In the genomic region with DNA sequence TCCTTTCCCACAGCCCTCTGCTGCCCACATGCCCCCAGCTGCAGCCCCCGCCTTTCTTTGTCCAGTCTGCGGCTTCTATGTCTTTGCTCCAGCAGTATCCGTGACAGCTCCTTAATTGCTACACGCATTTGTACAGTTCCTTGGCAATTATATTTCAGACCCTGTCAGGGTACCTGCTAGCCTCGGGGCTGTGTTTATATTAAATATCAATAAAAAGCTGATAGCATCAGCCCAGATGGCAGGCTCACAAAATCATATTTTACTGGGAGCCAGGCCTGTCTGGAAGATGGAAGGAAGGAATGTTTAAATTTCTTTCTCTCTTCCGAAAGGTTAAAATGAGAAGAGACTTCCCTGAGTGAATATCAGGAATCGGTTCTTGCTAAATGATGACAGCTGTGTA, we compare ENCODE assay signal across 30 cellular contexts.
"Had no signal": no experiment of that assay in that cellular context is flagged by ENCODE, and none has a peak within 500 bp of the region (broad histone marks: within the 10 kb centered on the region; RNA-seq: fewer than 3 reads in every experiment).

No MANE protein-coding gene starts in this region.

- H3K27me3 ChIP-seq: ascending aorta, brain microvascular endothelial cell, dorsolateral prefrontal cortex, heart left ventricle had no signal

- H3K36me3 ChIP-seq: ascending aorta, brain microvascular endothelial cell, heart left ventricle had no signal

- H3K27ac Mint-ChIP-seq: activated CD4-positive, alpha-beta T cell treated with anti-CD3 and anti-CD28 coated beads, Interleukin-2, amount 10 ng/mL, durations not matched to agents 7 days and 5 days; activated CD8-positive, alpha-beta memory T cell treated with anti-CD3 and anti-CD28 coated beads, Interleukin-2, amount 10 ng/mL, durations not matched to agents 7 days and 5 days; activated CD8-positive, alpha-beta T cell treated with anti-CD3 and anti-CD28 coated beads for 36 hours; activated naive CD4-positive, alpha-beta T cell treated with anti-CD3 and anti-CD28 coated beads, Interleukin-2, amount 10 ng/mL, durations not matched to agents 7 days and 5 days; activated naive CD4-positive, alpha-beta T cell treated with anti-CD3 and anti-CD28 coated beads, Interleukin-2, amount 50 U/mL, for 72 hours; activated naive CD8-positive, alpha-beta T cell treated with anti-CD3 and anti-CD28 coated beads, Interleukin-2, amount 10 ng/mL, durations not matched to agents 7 days and 5 days; activated T-cell treated with anti-CD3 and anti-CD28 coated beads, Interleukin-2, amount 50 U/mL, for 24 hours; activated T-cell treated with anti-CD3 and anti-CD28 coated beads, Interleukin-2, amount 50 U/mL, for 72 hours; dendritic cell treated with granulocyte-macrophage colony-stimulating factor and Interleukin-4, amounts not matched to agents 40 ng/mL and 50 ng/mL, for 4 days; endodermal cell; T-helper 17 cell; T-helper 2 cell treated with Interferon-gamma antibody and Interleukin-4, amounts not matched to agents 5 μg/mL and 100 μg/mL, for 36 hours; WTC11 had no signal

- H3K36me3 Mint-ChIP-seq: activated CD8-positive, alpha-beta memory T cell treated with anti-CD3 and anti-CD28 coated beads, Interleukin-2, amount 10 ng/mL, durations not matched to agents 7 days and 5 days; activated naive CD4-positive, alpha-beta T cell treated with anti-CD3 and anti-CD28 coated beads, Interleukin-2, amount 10 ng/mL, durations not matched to agents 7 days and 5 days; activated naive CD8-positive, alpha-beta T cell treated with anti-CD3 and anti-CD28 coated beads, Interleukin-2, amount 10 ng/mL, durations not matched to agents 7 days and 5 days; WTC11 had no signal

- H3K4me3 Mint-ChIP-seq: activated CD4-positive, alpha-beta T cell treated with anti-CD3 and anti-CD28 coated beads, Interleukin-2, amount 10 ng/mL, durations not matched to agents 7 days and 5 days; activated CD8-positive, alpha-beta memory T cell treated with anti-CD3 and anti-CD28 coated beads, Interleukin-2, amount 10 ng/mL, durations not matched to agents 7 days and 5 days; activated CD8-positive, alpha-beta T cell treated with anti-CD3 and anti-CD28 coated beads for 36 hours; activated naive CD4-positive, alpha-beta T cell treated with anti-CD3 and anti-CD28 coated beads, Interleukin-2, amount 10 ng/mL, durations not matched to agents 7 days and 5 days; activated naive CD8-positive, alpha-beta T cell treated with anti-CD3 and anti-CD28 coated beads, Interleukin-2, amount 10 ng/mL, durations not matched to agents 7 days and 5 days; activated T-cell treated with anti-CD3 and anti-CD28 coated beads, Interleukin-2, amount 50 U/mL, for 24 hours; activated T-cell treated with anti-CD3 and anti-CD28 coated beads, Interleukin-2, amount 50 U/mL, for 72 hours; central memory CD8-positive, alpha-beta T cell; dendritic cell treated with granulocyte-macrophage colony-stimulating factor and Interleukin-4, amounts not matched to agents 40 ng/mL and 50 ng/mL, for 4 days; endodermal cell; T-helper 17 cell; T-helper 2 cell treated with Interferon-gamma antibody and Interleukin-4, amounts not matched to agents 5 μg/mL and 100 μg/mL, for 36 hours; WTC11 had no signal

- H3K9me3 Mint-ChIP-seq: activated CD4-positive, alpha-beta T cell treated with anti-CD3 and anti-CD28 coated beads, Interleukin-2, amount 10 ng/mL, durations not matched to agents 7 days and 5 days; activated CD8-positive, alpha-beta T cell treated with anti-CD3 and anti-CD28 coated beads for 36 hours; activated naive CD8-positive, alpha-beta T cell treated with anti-CD3 and anti-CD28 coated beads, Interleukin-2, amount 10 ng/mL, durations not matched to agents 7 days and 5 days; activated T-cell treated with anti-CD3 and anti-CD28 coated beads, Interleukin-2, amount 50 U/mL, for 24 hours; dendritic cell treated with granulocyte-macrophage colony-stimulating factor and Interleukin-4, amounts not matched to agents 40 ng/mL and 50 ng/mL, for 4 days; endodermal cell; T-helper 2 cell treated with Interferon-gamma antibody and Interleukin-4, amounts not matched to agents 5 μg/mL and 100 μg/mL, for 36 hours; WTC11 had no signal

- H3K27ac ChIP-seq: ascending aorta, brain microvascular endothelial cell, coronary artery, dorsolateral prefrontal cortex, heart left ventricle had no signal

- DNase-seq: activated CD4-positive, alpha-beta T cell treated with anti-CD3 and anti-CD28 coated beads for 1 hour; activated CD4-positive, alpha-beta T cell treated with anti-CD3 and anti-CD28 coated beads for 4 hours; activated CD4-positive, alpha-beta T cell treated with anti-CD3 and anti-CD28 coated beads, Interleukin-2, amount 10 ng/mL, durations not matched to agents 7 days and 5 days; activated CD4-positive, alpha-beta T cell treated with anti-CD3 and anti-CD28 coated beads, Interleukin-2, amount 50 U/mL, for 4 hours; activated CD8-positive, alpha-beta memory T cell treated with anti-CD3 and anti-CD28 coated beads, Interleukin-2, amount 10 ng/mL, durations not matched to agents 7 days and 5 days; activated CD8-positive, alpha-beta memory T cell treated with anti-CD3 and anti-CD28 coated beads, Interleukin-2, amount 50 U/mL, for 4 hours; activated CD8-positive, alpha-beta T cell treated with anti-CD3 and anti-CD28 coated beads for 36 hours; activated gamma-delta T cell; activated naive CD4-positive, alpha-beta T cell; activated naive CD4-positive, alpha-beta T cell treated with anti-CD3 and anti-CD28 coated beads, Interleukin-2, amount 10 ng/mL, durations not matched to agents 7 days and 5 days; activated naive CD8-positive, alpha-beta T cell treated with anti-CD3 and anti-CD28 coated beads, Interleukin-2, amount 10 ng/mL, durations not matched to agents 7 days and 5 days; activated T-cell treated with anti-CD3 and anti-CD28 coated beads, Interleukin-2, amount 50 U/mL, for 24 hours; activated T-cell treated with anti-CD3 and anti-CD28 coated beads, Interleukin-2, amount 50 U/mL, for 72 hours; brain microvascular endothelial cell; effector memory CD4-positive, alpha-beta T cell; endodermal cell; foreskin fibroblast; heart left ventricle; T-helper 1 cell; T-helper 17 cell; T1000 had no signal

- H3K4me3 ChIP-seq: ascending aorta, coronary artery, dorsolateral prefrontal cortex, heart left ventricle had no signal

- H3K9me3 ChIP-seq: ascending aorta, heart left ventricle had no signal

- H3K4me1 ChIP-seq: ascending aorta, heart left ventricle had no signal

- H3K4me1 Mint-ChIP-seq: activated CD4-positive, alpha-beta T cell treated with anti-CD3 and anti-CD28 coated beads, Interleukin-2, amount 10 ng/mL, durations not matched to agents 7 days and 5 days; activated CD8-positive, alpha-beta memory T cell treated with anti-CD3 and anti-CD28 coated beads, Interleukin-2, amount 10 ng/mL, durations not matched to agents 7 days and 5 days; activated naive CD4-positive, alpha-beta T cell treated with anti-CD3 and anti-CD28 coated beads, Interleukin-2, amount 10 ng/mL, durations not matched to agents 7 days and 5 days; activated naive CD8-positive, alpha-beta T cell treated with anti-CD3 and anti-CD28 coated beads, Interleukin-2, amount 10 ng/mL, durations not matched to agents 7 days and 5 days; central memory CD8-positive, alpha-beta T cell; endodermal cell; T-helper 17 cell; WTC11 had no signal

- ATAC-seq: activated CD8-positive, alpha-beta memory T cell treated with anti-CD3 and anti-CD28 coated beads, Interleukin-2, amount 10 ng/mL, durations not matched to agents 7 days and 5 days; activated CD8-positive, alpha-beta T cell treated with anti-CD3 and anti-CD28 coated beads for 36 hours; activated naive CD4-positive, alpha-beta T cell treated with anti-CD3 and anti-CD28 coated beads, Interleukin-2, amount 50 U/mL, for 72 hours; activated T-cell treated with anti-CD3 and anti-CD28 coated beads, Interleukin-2, amount 50 U/mL, for 72 hours; esophagus mucosa; heart left ventricle; T-helper 17 cell; WTC11 had no signal

- H3K27me3 Mint-ChIP-seq: activated CD4-positive, alpha-beta T cell treated with anti-CD3 and anti-CD28 coated beads, Interleukin-2, amount 10 ng/mL, durations not matched to agents 7 days and 5 days; activated CD8-positive, alpha-beta memory T cell treated with anti-CD3 and anti-CD28 coated beads, Interleukin-2, amount 10 ng/mL, durations not matched to agents 7 days and 5 days; activated CD8-positive, alpha-beta T cell treated with anti-CD3 and anti-CD28 coated beads for 36 hours; activated naive CD4-positive, alpha-beta T cell treated with anti-CD3 and anti-CD28 coated beads, Interleukin-2, amount 10 ng/mL, durations not matched to agents 7 days and 5 days; activated naive CD8-positive, alpha-beta T cell treated with anti-CD3 and anti-CD28 coated beads, Interleukin-2, amount 10 ng/mL, durations not matched to agents 7 days and 5 days; activated T-cell treated with anti-CD3 and anti-CD28 coated beads, Interleukin-2, amount 50 U/mL, for 24 hours; central memory CD8-positive, alpha-beta T cell; dendritic cell treated with granulocyte-macrophage colony-stimulating factor and Interleukin-4, amounts not matched to agents 40 ng/mL and 50 ng/mL, for 4 days; T-helper 17 cell had no signal
